18 cellular contexts compared by ENCODE assay signal in the genomic region with DNA sequence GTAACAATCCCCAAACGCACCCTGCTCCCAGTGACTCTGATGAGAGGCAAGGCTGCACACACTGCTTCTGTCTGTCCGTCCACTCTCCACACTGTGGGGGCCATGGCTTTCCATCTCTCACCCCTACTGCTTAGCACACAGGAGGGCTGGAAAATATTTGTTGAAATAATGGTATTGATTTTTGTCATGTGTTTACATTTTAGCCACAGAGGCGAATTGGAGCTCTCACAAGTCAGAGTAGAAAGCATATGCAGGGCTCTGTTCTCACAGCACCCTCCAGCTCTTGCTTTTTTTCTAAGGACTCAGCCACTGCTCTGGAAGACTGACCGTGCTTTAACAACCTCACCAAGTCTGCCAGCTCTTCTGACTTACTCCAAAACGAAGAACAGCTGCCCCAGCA.
"Had no signal": no experiment of that assay in that cellular context is flagged by ENCODE, and none has a peak within 500 bp of the region (broad histone marks: within the 10 kb centered on the region; RNA-seq: fewer than 3 reads in every experiment).

No MANE protein-coding gene starts in this region.

- H3K4me3 Mint-ChIP-seq: activated CD4-positive, alpha-beta T cell treated with anti-CD3 and anti-CD28 coated beads for 36 hours; activated CD8-positive, alpha-beta T cell treated with anti-CD3 and anti-CD28 coated beads for 36 hours; activated naive CD4-positive, alpha-beta T cell treated with anti-CD3 and anti-CD28 coated beads, Interleukin-2, amount 50 U/mL, for 24 hours; activated T-cell treated with anti-CD3 and anti-CD28 coated beads, Interleukin-2, amount 50 U/mL, for 4 hours; natural killer cell; stimulated activated naive CD8-positive, alpha-beta T cell treated with anti-CD3 and anti-CD28 coated beads, Interleukin-15, amount 100 ng/mL, for 72 hours had no signal

- H3K9me3 Mint-ChIP-seq: activated CD8-positive, alpha-beta T cell treated with anti-CD3 and anti-CD28 coated beads for 36 hours; activated naive CD4-positive, alpha-beta T cell treated with anti-CD3 and anti-CD28 coated beads, Interleukin-2, amount 50 U/mL, for 24 hours; activated T-cell treated with anti-CD3 and anti-CD28 coated beads, Interleukin-2, amount 50 U/mL, for 4 hours; natural killer cell; stimulated activated naive CD8-positive, alpha-beta T cell treated with anti-CD3 and anti-CD28 coated beads, Interleukin-15, amount 100 ng/mL, for 72 hours had no signal

- H3K27ac ChIP-seq: adrenal gland, cardiac muscle cell, right atrium auricular region, thoracic aorta had no signal

- DNase-seq: activated CD4-positive, alpha-beta T cell treated with anti-CD3 and anti-CD28 coated beads for 36 hours; activated CD8-positive, alpha-beta T cell treated with anti-CD3 and anti-CD28 coated beads for 36 hours; activated effector memory CD4-positive, alpha-beta T cell treated with Interleukin-2 at 50 U/mL for 16 hours; activated T-cell treated with anti-CD3 and anti-CD28 coated beads, Interleukin-2, amount 50 U/mL, for 4 hours; adrenal gland; erythroblast; hypothalamus; mesenchymal stem cell; natural killer cell; posterior cingulate gyrus; stimulated activated naive CD8-positive, alpha-beta T cell treated with anti-CD3 and anti-CD28 coated beads, Interleukin-15, amount 100 ng/mL, for 72 hours; T-helper 2 cell had no signal

- H3K36me3 Mint-ChIP-seq: natural killer cell had no signal

- H3K27me3 ChIP-seq: adrenal gland, cardiac muscle cell, right atrium auricular region had no signal

- H3K4me3 ChIP-seq: adrenal gland, cardiac muscle cell, right atrium auricular region, thoracic aorta had no signal

- H3K4me1 ChIP-seq: adrenal gland, right atrium auricular region had no signal

- H3K27ac Mint-ChIP-seq: activated CD4-positive, alpha-beta T cell treated with anti-CD3 and anti-CD28 coated beads for 36 hours; activated CD8-positive, alpha-beta T cell treated with anti-CD3 and anti-CD28 coated beads for 36 hours; activated naive CD4-positive, alpha-beta T cell treated with anti-CD3 and anti-CD28 coated beads, Interleukin-2, amount 50 U/mL, for 24 hours; natural killer cell; stimulated activated naive CD8-positive, alpha-beta T cell treated with anti-CD3 and anti-CD28 coated beads, Interleukin-15, amount 100 ng/mL, for 72 hours had no signal

- FAIRE-seq: colon, urothelium cell line had no signal

- H3K36me3 ChIP-seq: adrenal gland, cardiac muscle cell, right atrium auricular region, thoracic aorta had no signal

- H3K9me3 ChIP-seq: adrenal gland, right atrium auricular region, thoracic aorta had no signal

- H3K27me3 Mint-ChIP-seq: activated CD4-positive, alpha-beta T cell treated with anti-CD3 and anti-CD28 coated beads for 36 hours; activated CD8-positive, alpha-beta T cell treated with anti-CD3 and anti-CD28 coated beads for 36 hours; activated naive CD4-positive, alpha-beta T cell treated with anti-CD3 and anti-CD28 coated beads, Interleukin-2, amount 50 U/mL, for 24 hours; stimulated activated naive CD8-positive, alpha-beta T cell treated with anti-CD3 and anti-CD28 coated beads, Interleukin-15, amount 100 ng/mL, for 72 hours had no signal

- ATAC-seq: activated CD4-positive, alpha-beta T cell treated with anti-CD3 and anti-CD28 coated beads for 36 hours; activated CD8-positive, alpha-beta T cell treated with anti-CD3 and anti-CD28 coated beads for 36 hours; activated T-cell treated with anti-CD3 and anti-CD28 coated beads, Interleukin-2, amount 50 U/mL, for 4 hours; natural killer cell; stimulated activated naive CD8-positive, alpha-beta T cell treated with anti-CD3 and anti-CD28 coated beads, Interleukin-15, amount 100 ng/mL, for 72 hours had no signal
